ENCODE assay signal across 15 cellular contexts in the genomic region with DNA sequence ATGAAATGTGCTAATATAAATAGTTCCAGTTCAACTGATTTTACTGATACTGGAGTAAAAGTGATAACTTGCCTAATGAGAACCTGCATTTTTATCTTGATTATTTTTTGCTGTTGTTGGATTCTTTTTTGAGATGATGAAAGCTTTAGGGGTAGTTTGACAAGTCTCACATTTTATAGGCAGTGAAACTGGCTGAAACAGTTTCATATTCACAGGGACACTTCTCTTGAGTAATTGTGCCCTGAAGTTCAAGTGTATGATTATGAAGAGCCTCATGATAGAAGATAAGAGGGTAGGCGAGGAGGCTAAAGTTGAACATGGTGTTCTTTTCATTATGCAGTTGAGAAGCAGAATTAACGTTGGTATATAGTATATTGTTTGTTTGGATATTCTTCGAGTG.
DNase-seq lines count a peak whose midpoint lies in the region; ATAC-seq and TF ChIP-seq lines count a peak whose summit lies in the region.
"Had no signal": no experiment of that assay in that cellular context is flagged by ENCODE, and none has a peak within 500 bp of the region (broad histone marks: within the 10 kb centered on the region; RNA-seq: fewer than 3 reads in every experiment).

No MANE protein-coding gene starts in this region.

- H3K4me3 ChIP-seq in BLaER1 = no peak overlapping the region
- H3K4me3 ChIP-seq in NB4 (ENCODE audit: low read depth, low read length) = no peak overlapping the region
- H3K4me3 ChIP-seq: colonic mucosa, vagina had no signal

- peak overlapping the region; percentile 32; the same call in 1 of the 2 replicates for H3K9ac ChIP-seq in BLaER1

- no peak for TF ChIP-seq POLR2A in NB4 (IDR thresholded peaks at IDR 0.05; ENCODE audit: extremely low read depth, insufficient read length)

- peaks cover 63% of the 10 kb centered on the region for H3K4me1 ChIP-seq in BLaER1
- H3K4me1 ChIP-seq: colonic mucosa had no signal

- H3K4me2 ChIP-seq in BLaER1 = peak overlapping the region; percentile 88

- ATAC-seq in GM18498 (IDR thresholded peaks at IDR 0.05; ENCODE audit: unreplicated experiment) (peak; percentile 46), GM21619 (IDR thresholded peaks at IDR 0.05; ENCODE audit: unreplicated experiment) (peak; percentile 37), HG03135 (IDR thresholded peaks at IDR 0.05; ENCODE audit: unreplicated experiment) (no peak), GM19463 (IDR thresholded peaks at IDR 0.05; ENCODE audit: unreplicated experiment) (no peak)
- ATAC-seq: right cardiac atrium had no signal

- no peaks in the 10 kb centered on the region for H3K9me3 ChIP-seq in BLaER1
- H3K9me3 ChIP-seq: colonic mucosa, vagina had no signal

- no peaks in the 10 kb centered on the region for H3K36me3 ChIP-seq in BLaER1
- H3K36me3 ChIP-seq: colonic mucosa, vagina had no signal

- peaks cover 88% of the 10 kb centered on the region for H4K20me1 ChIP-seq in BLaER1

- H3K27ac ChIP-seq in BLaER1 = no peak overlapping the region
- H3K27ac ChIP-seq: colonic mucosa, vagina had no signal

- H3K27me3 ChIP-seq in BLaER1 = no peaks in the 10 kb centered on the region
- H3K27me3 ChIP-seq: vagina had no signal

- DNase-seq in NB4 (ENCODE audit: low read depth) = peak; percentile 19
- no peak for DNase-seq in NCI-H2029 (lab: John Stamatoyannopoulos, UW)
- DNase-seq in NOMO-1 (lab: John Stamatoyannopoulos, UW; ENCODE audit: unreplicated experiment in 2 of 2) = no peak
- DNase-seq: activated naive CD4-positive, alpha-beta T cell; colonic mucosa; midbrain; NCI-H1092 treated with DMSO at 0.1 percent for 48 hours; OCI-M1; right cardiac atrium had no signal

- no peak for TF ChIP-seq CTCF in NB4 (IDR thresholded peaks at IDR 0.05; ENCODE audit: low read depth, low read length)

Comparison
In these comparisons a context has a peak if more than half of its experiments do, and no peak if none do; other contexts are left out.
1. ATAC-seq: peak in GM18498 (single experiment) and GM21619 (single experiment); none in HG03135 (single experiment) and GM19463 (single experiment).